In the genomic region with DNA sequence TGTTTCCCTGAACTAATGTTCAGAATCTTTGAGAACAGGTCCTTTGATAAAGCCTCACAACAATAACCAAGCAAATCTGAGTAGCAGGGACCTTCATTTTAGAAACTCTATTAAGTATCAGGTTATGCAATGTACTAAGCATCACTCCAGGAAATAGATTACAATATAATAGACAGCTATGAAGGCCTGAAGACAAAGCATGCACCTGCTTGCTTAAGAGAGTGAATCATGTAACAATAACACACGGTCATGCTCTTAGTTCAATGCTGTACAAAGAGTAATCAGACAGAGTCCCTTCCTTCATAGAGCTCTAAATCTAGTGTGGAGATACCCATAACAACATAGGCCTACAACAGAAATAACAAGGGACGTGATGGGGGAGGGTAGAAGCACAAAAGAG, we compare ENCODE assay signal across 15 cellular contexts. TPM values are rescaled to one million over a fixed set of nuclear protein-coding genes. Genes with fewer than 3 reads are reported as not detected.
DNase-seq lines count a peak whose midpoint lies in the region; ATAC-seq, FAIRE-seq and TF ChIP-seq lines count a peak whose summit lies in the region.
"Had no signal": no experiment of that assay in that cellular context is flagged by ENCODE, and none has a peak within 500 bp of the region (broad histone marks: within the 10 kb centered on the region; RNA-seq: fewer than 3 reads in every experiment).

No MANE protein-coding gene starts in this region.

- H3K27me3 ChIP-seq in PC-3 (ENCODE audit: low read length): no peaks in the 10 kb centered on the region
- no peaks in the 10 kb centered on the region for H3K27me3 ChIP-seq in CD8-positive, alpha-beta memory T cell (ENCODE audit: insufficient read depth, low read length, poor library complexity, severe bottlenecking)
- H3K27me3 ChIP-seq: ascending aorta, thyroid gland had no signal

- BruUV-seq in PC-3 (replicated peaks; lab: Mats Ljungman, UMichigan): no TSS peak

- CTCF ChIA-PET in A549 (lab: Yijun Ruan, JAX): interaction anchor here (0.8 to 1.1 kb wide), 2 partner anchors 74 to 147 kb away, joined by 4 read pairs; no protein-coding TSS in a partner anchor
- CTCF ChIA-PET in PC-3 (lab: Charles Lee): interaction anchor here (0.9 kb wide), 1 partner anchor 12 kb away, joined by 3 read pairs; the partner anchor contains the start of gene STIL
- CTCF ChIA-PET in CD8-positive, alpha-beta memory T cell (lab: Charles Lee): no interaction called here

- DNase-seq in A549 (ENCODE audit: low read depth in 1 of 2, low spot score in 1 of 2): peak; percentile 14 to 63
- peak; percentile 91 for DNase-seq in NCI-H1436 (lab: John Stamatoyannopoulos, UW)
- DNase-seq in PC-3: peak; percentile 29
- peak; percentile 20 for DNase-seq in glomerular visceral epithelial cell (ENCODE audit: extremely low spot score)
- DNase-seq in GDM1 (lab: John Stamatoyannopoulos, UW): no peak
- DNase-seq in islet precursor cell: no peak
- no peak for DNase-seq in CD8-positive, alpha-beta memory T cell
- DNase-seq: DND-41; Right ventricle myocardium superior; stimulated activated CD4-positive, alpha-beta T cell treated with anti-CD3 and anti-CD28 coated beads, Interleukin-15, amount 100 ng/mL, for 24 hours; thyroid gland had no signal

- H3K4me3 ChIP-seq in A549: no peak overlapping the region
- no peak overlapping the region for H3K4me3 ChIP-seq in PC-3 (ENCODE audit: low read length)
- H3K4me3 ChIP-seq in CD8-positive, alpha-beta memory T cell (ENCODE audit: low read length): no peak overlapping the region
- H3K4me3 ChIP-seq: ascending aorta, thyroid gland had no signal

- no peak for TF ChIP-seq CTCF in A549 (IDR thresholded peaks at IDR 0.05)
- no peak for TF ChIP-seq CTCF in PC-3 (conservative IDR thresholded peaks at IDR 0.05; ENCODE audit: low read depth, low read length)

- no peaks in the 10 kb centered on the region for H3K27me3 Mint-ChIP-seq in CD8-positive, alpha-beta memory T cell
- H3K27me3 Mint-ChIP-seq: progenitor cell of endocrine pancreas had no signal

- H3K79me2 ChIP-seq in PC-3 (ENCODE audit: low read length): no peaks in the 10 kb centered on the region

- 56% methylated on average over 2 of the region's 2 CpGs for WGBS in A549 (ENCODE audit: missing lambda C conversion rate)

- no peak overlapping the region for H3K27ac Mint-ChIP-seq in CD8-positive, alpha-beta memory T cell
- H3K27ac Mint-ChIP-seq: progenitor cell of endocrine pancreas had no signal

- no peak for TF ChIP-seq POLR2A in A549 (IDR thresholded peaks at IDR 0.05; ENCODE audit: low read length)

- H2AFZ ChIP-seq in PC-3 (ENCODE audit: low read length): no peak overlapping the region

- H3K4me2 ChIP-seq in A549 (no peak overlapping the region), PC-3 (ENCODE audit: low read length) (no peak overlapping the region)

- no peaks in the 10 kb centered on the region for H3K9me3 Mint-ChIP-seq in CD8-positive, alpha-beta memory T cell

- TF ChIP-seq RAD21 in A549 (conservative IDR thresholded peaks at IDR 0.05 in 1 of 2, IDR thresholded peaks at IDR 0.05 in 1 of 2): no peak

- H3K27ac ChIP-seq in A549: 0 out of 6 replicates have a peak overlapping the region, but pooled peaks of 1 of the 2 experiments have one; percentile 18
- no peak overlapping the region for H3K27ac ChIP-seq in PC-3 (ENCODE audit: low read length)
- H3K27ac ChIP-seq in CD8-positive, alpha-beta memory T cell (ENCODE audit: low read depth, low read length): no peak overlapping the region
- H3K27ac ChIP-seq: ascending aorta, thyroid gland had no signal

- no peaks in the 10 kb centered on the region for H3K9me2 ChIP-seq in PC-3 (replicated peaks; ENCODE audit: low read length)

- no peaks in the 10 kb centered on the region for H3K36me3 ChIP-seq in PC-3 (ENCODE audit: low read depth, low read length)
- no peaks in the 10 kb centered on the region for H3K36me3 ChIP-seq in CD8-positive, alpha-beta memory T cell (ENCODE audit: insufficient read depth, low read length)
- H3K36me3 ChIP-seq: ascending aorta, thyroid gland had no signal

- no peaks in the 10 kb centered on the region for H3K36me3 Mint-ChIP-seq in CD8-positive, alpha-beta memory T cell

- H3K9me3 ChIP-seq in A549 (no peaks in the 10 kb centered on the region), PC-3 (ENCODE audit: low read length) (no peaks in the 10 kb centered on the region)
- no peaks in the 10 kb centered on the region for H3K9me3 ChIP-seq in CD8-positive, alpha-beta memory T cell (ENCODE audit: low read length)
- H3K9me3 ChIP-seq: ascending aorta, thyroid gland had no signal

- H3K4me1 ChIP-seq in A549 (peaks cover 18% of the 10 kb centered on the region; the same call in 2 of the 3 replicates), PC-3 (ENCODE audit: insufficient read depth, low read length) (no peaks in the 10 kb centered on the region)
- no peaks in the 10 kb centered on the region for H3K4me1 ChIP-seq in CD8-positive, alpha-beta memory T cell (ENCODE audit: insufficient read depth, low read length)
- H3K4me1 ChIP-seq: ascending aorta, thyroid gland had no signal

- no peak for FAIRE-seq in A549 (lab: Jason Lieb, UNC)
- FAIRE-seq: GM12891 had no signal

- H3K4me3 Mint-ChIP-seq in CD8-positive, alpha-beta memory T cell: no peak overlapping the region

- no peaks in the 10 kb centered on the region for H3K4me1 Mint-ChIP-seq in CD8-positive, alpha-beta memory T cell

- no peaks in the 10 kb centered on the region for H3F3A ChIP-seq in PC-3 (ENCODE audit: low read length, unreplicated experiment)

- TF ChIP-seq EP300 in A549 (IDR thresholded peaks at IDR 0.05): no peak

- no peaks in the 10 kb centered on the region for H4K20me1 ChIP-seq in PC-3 (ENCODE audit: low read length)

- POLR2A ChIA-PET in A549 (lab: Yijun Ruan, JAX) (interaction anchor here (0.7 to 2.1 kb wide), 3 partner anchors 8 to 136 kb away, joined by 3 to 18 read pairs (median 5); partner anchors contain the start of genes CMPK1, PDZK1IP1 and STIL), PC-3 (lab: Charles Lee; ENCODE audit: unreplicated experiment) (no interaction called here)
- POLR2A ChIA-PET in CD8-positive, alpha-beta memory T cell (lab: Charles Lee): interaction anchor here (1.5 kb wide), 1 partner anchor 8 kb away, joined by 5 read pairs; the partner anchor contains the start of gene CMPK1

- intact Hi-C loops in PC-3 (cut with micrococcal nuclease): no loop called here

- no peak overlapping the region for H3K9ac ChIP-seq in PC-3 (ENCODE audit: low read length)

- peak; percentile 73 to 84 for ATAC-seq in A549
- peak; percentile 56 for ATAC-seq in PC-3
- no peak for ATAC-seq in HG02870 (IDR thresholded peaks at IDR 0.05; ENCODE audit: unreplicated experiment)

TF ChIP-seq in A549, 52 proteins besides CTCF, POLR2A, EP300 and RAD21:
- TF ChIP-seq HDAC2 (IDR thresholded peaks at IDR 0.05) (no peak), FOSL2 (IDR thresholded peaks at IDR 0.05) (no peak), FOSL2 (CRISPR knock-in tag; IDR thresholded peaks at IDR 0.05) (peak; percentile 48)

RNA-seq across cellular contexts. Expression of gene CMPK1, which starts 8.1 kb away (rescaled TPM):
- polyA plus RNA-seq in A549 (2011; rRNA removed) (61.9 and 103 TPM in 2 replicates), A549 (2017; fragmentation: RNase III; extraction: RNeasy Plus Mini Kit Qiagen cat#74134 plus additional on column Dnase treatment) (84.7 to 89.8 TPM (median 89.3 TPM) in 3 replicates)
- 15.4 and 17.1 TPM in 2 replicates for polyA plus RNA-seq in A549 (2012; cell fraction: cytosol; rRNA removed)
- polyA plus RNA-seq in A549 (2012; cell fraction: nucleus; rRNA removed): 5.5 and 6.7 TPM in 2 replicates
- 10.7 and 11.0 TPM in 2 replicates for polyA minus RNA-seq in A549 (2011; rRNA and poly(A)+ RNA removed)
- 80.0 and 86.2 TPM in 2 replicates for total RNA-seq in PC-3 (2014; rRNA removed)
- total RNA-seq in CD8-positive, alpha-beta memory T cell: 100 to 1,000 TPM; 128 to 131 TPM
- 187 TPM for polyA plus RNA-seq in CD8-positive, alpha-beta memory T cell

RNA-seq across cellular contexts. Expression of gene STIL, which starts 11.6 kb away (rescaled TPM):
- polyA plus RNA-seq in A549 (2011; rRNA removed): 19.5 and 21.7 TPM in 2 replicates
- 7.2 and 8.2 TPM in 2 replicates for polyA plus RNA-seq in A549 (2012; cell fraction: cytosol; rRNA removed)
- polyA plus RNA-seq in A549 (2012; cell fraction: nucleus; rRNA removed): 6.4 and 9.1 TPM in 2 replicates
- 10.1 to 10.7 TPM (median 10.2 TPM) in 3 replicates for polyA plus RNA-seq in A549 (2017; fragmentation: RNase III; extraction: RNeasy Plus Mini Kit Qiagen cat#74134 plus additional on column Dnase treatment)
- polyA minus RNA-seq in A549 (2011; rRNA and poly(A)+ RNA removed): 16.9 and 24.2 TPM in 2 replicates
- total RNA-seq in PC-3 (2014; rRNA removed): 26.2 and 32.0 TPM in 2 replicates
- total RNA-seq in CD8-positive, alpha-beta memory T cell: 10 to 100 TPM; 18.4 to 19.1 TPM
- 0.15 TPM for polyA plus RNA-seq in CD8-positive, alpha-beta memory T cell

Comparison
In these comparisons a context has a peak if more than half of its experiments do, and no peak if none do; other contexts are left out.
1. DNase-seq: peak in A549 (2 of 2), NCI-H1436 (single experiment), PC-3 (single experiment) and glomerular visceral epithelial cell (single experiment); none in GDM1 (single experiment), islet precursor cell (single experiment) and CD8-positive, alpha-beta memory T cell (0 of 5).